ENCODE assay signal across 8 cellular contexts in the genomic region with DNA sequence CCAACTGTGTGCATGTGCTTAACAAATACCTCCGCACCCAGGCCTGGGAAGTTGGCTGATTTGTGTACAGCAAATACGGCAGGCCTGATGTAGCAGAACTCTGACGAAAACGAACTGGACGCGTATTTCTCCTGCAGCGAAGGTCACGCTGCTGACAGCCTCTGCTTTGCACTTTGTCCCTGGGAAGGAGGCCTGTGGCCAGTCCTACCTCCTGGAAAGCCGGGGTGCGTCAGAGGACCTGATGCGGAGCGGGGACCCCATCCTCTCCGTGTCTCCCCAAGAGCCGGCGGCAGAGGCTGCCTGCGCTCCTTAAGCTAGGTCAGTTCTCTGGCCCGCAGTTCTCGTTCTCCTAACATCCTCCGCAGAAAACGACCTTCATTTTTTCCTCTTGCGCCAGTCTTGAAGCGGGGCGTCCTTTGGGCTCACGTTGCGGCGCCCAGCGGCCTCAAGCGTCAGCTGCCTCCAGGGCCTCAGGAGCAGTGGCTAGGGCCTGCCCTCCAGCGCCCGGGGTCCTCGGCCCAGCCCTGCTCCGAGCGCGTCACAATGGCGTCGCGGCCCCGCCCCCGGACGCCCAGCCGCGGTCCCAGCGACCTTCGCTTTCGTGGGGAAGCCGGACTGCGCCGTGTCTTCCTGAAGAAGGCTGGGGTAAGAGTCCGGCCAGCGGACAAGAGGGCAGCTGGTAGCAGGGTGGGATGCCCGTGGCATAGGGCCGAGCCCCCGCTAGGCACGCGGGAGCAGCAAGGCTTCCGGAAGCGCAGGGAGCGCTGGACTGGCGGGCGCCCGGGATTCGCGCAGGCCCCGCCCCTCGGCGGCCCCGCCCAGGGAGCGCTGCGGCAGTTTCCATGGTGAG. TPM values are rescaled to one million over a fixed set of nuclear protein-coding genes. Genes with fewer than 3 reads are reported as not detected.
A peak's percentile ranks its signal among the peaks of the same experiment; 100 is the strongest.
DNase-seq lines count a peak whose midpoint lies in the region; ATAC-seq and TF ChIP-seq lines count a peak whose summit lies in the region.

ZNF487 (plus strand) TSS at position 821 of the 850 bp plus-strand sequence. CDS start 38,703 bp downstream, outside the sequence.

- peak within 1 kb of the TSS; percentile 93 for H3K9ac ChIP-seq in OCI-LY3 (ENCODE audit: low read length)
- peak within 1 kb of the TSS; percentile 99 to 100 for H3K9ac ChIP-seq in mucosa of rectum (ENCODE audit: low read depth in 1 of 2, low read length in 2 of 2)

- in situ Hi-C loops in Caki2 (cut with HindIII; ENCODE audit: low pct_unique_long_range_greater_than_20kb, low sequenced_read_pairs): no loop called here

- H3K4me3 ChIP-seq in OCI-LY3 (ENCODE audit: low read length) (peak within 1 kb of the TSS; percentile 100), epithelial cell of proximal tubule (ENCODE audit: low read depth, low read length) (peak within 1 kb of the TSS; percentile 74), mucosa of rectum (ENCODE audit: low read length in 2 of 2) (peak within 1 kb of the TSS; percentile 90 to 98)

- H3K4me1 ChIP-seq in OCI-LY3 (ENCODE audit: low read length) (no peaks in the 10 kb centered on the region), mucosa of rectum (ENCODE audit: control insufficient read depth in 2 of 2, insufficient read depth in 2 of 2, low read length in 2 of 2) (peaks cover 0 to 6% of the 10 kb centered on the region in 2 donors)

- TF ChIP-seq CTCF in OCI-LY3 (IDR thresholded peaks at IDR 0.05; ENCODE audit: low read depth, low read length) (peak; percentile 24), epithelial cell of proximal tubule (conservative IDR thresholded peaks at IDR 0.05; ENCODE audit: low read depth, low read length) (no peak)

- H3K4me2 ChIP-seq in OCI-LY3 (ENCODE audit: low read length): peak within 1 kb of the TSS; percentile 91

- no peaks in the 10 kb centered on the region for H3K36me3 ChIP-seq in OCI-LY3 (replicated peaks; ENCODE audit: low read depth, low read length)
- no peaks in the 10 kb centered on the region for H3K36me3 ChIP-seq in mucosa of rectum (ENCODE audit: control insufficient read depth in 2 of 2, insufficient read depth in 2 of 2, low read length in 2 of 2)

- H2AFZ ChIP-seq in OCI-LY3 (ENCODE audit: low read depth, low read length): peak within 1 kb of the TSS; percentile 99

- peak; percentile 93 for DNase-seq in Caki2 (ENCODE audit: low read depth)
- DNase-seq in HK-2 (ENCODE audit: unreplicated experiment): peak; percentile 94
- DNase-seq in activated T-cell treated with anti-CD3 and anti-CD28 coated beads, Interleukin-2, amount 50 U/mL, for 1 hour: peak; percentile 94
- DNase-seq in epithelial cell of proximal tubule (ENCODE audit: low read depth): peak; percentile 20
- DNase-seq in stimulated activated CD8-positive, alpha-beta memory T cell treated with anti-CD3 and anti-CD28 coated beads, Interleukin-4, amount 100 ng/mL, for 4 hours (ENCODE audit: low read depth in 2 of 2, low spot score in 1 of 2): peak; percentile 56 to 71

- H3K79me2 ChIP-seq in OCI-LY3 (ENCODE audit: low read length): peaks cover 5% of the 10 kb centered on the region; the same call in 1 of the 2 replicates

- peak within 1 kb of the TSS; percentile 59 for H3K27ac ChIP-seq in OCI-LY3 (ENCODE audit: low read length)
- peak within 1 kb of the TSS; percentile 98 to 99 for H3K27ac ChIP-seq in mucosa of rectum (ENCODE audit: low read depth in 2 of 2, low read length in 2 of 2)

- no peaks in the 10 kb centered on the region for H4K20me1 ChIP-seq in OCI-LY3 (ENCODE audit: insufficient read depth, low read length)

- no peaks in the 10 kb centered on the region for H3K9me3 ChIP-seq in OCI-LY3 (ENCODE audit: insufficient read depth, low read length)
- H3K9me3 ChIP-seq in mucosa of rectum (ENCODE audit: control insufficient read depth in 2 of 2, low read length in 2 of 2): no peaks in the 10 kb centered on the region

- peak; percentile 96 for ATAC-seq in GM19463 (IDR thresholded peaks at IDR 0.05; ENCODE audit: unreplicated experiment)

- no peaks in the 10 kb centered on the region for H3K27me3 ChIP-seq in OCI-LY3 (ENCODE audit: low read depth, low read length)
- H3K27me3 ChIP-seq in mucosa of rectum (ENCODE audit: control insufficient read depth in 2 of 2, insufficient read depth in 2 of 2, low read length in 2 of 2): no peaks in the 10 kb centered on the region

RNA-seq across cellular contexts. Expression of gene ZNF487, which starts in this region (rescaled TPM):
- 6.0 and 7.1 TPM in 2 replicates for total RNA-seq in Caki2 (2014; rRNA removed; shearing (Covaris generic); ENCODE audit: low replicate concordance)
- total RNA-seq in epithelial cell of proximal tubule: 0.81 and 2.2 TPM in 2 replicates

Comparison
In these comparisons a context has a peak if more than half of its experiments do, and no peak if none do; other contexts are left out.
1. Peak in every context shown above with its lines: DNase-seq, ATAC-seq, H3K4me3 ChIP-seq and H3K27ac ChIP-seq.
2. DNase-seq: peak in every context shown above with its lines; median percentile 94 in HK-2; 94 in activated T-cell treated with anti-CD3 and anti-CD28 coated beads, Interleukin-2, amount 50 U/mL, for 1 hour; 93 in Caki2; 64 in stimulated activated CD8-positive, alpha-beta memory T cell treated with anti-CD3 and anti-CD28 coated beads, Interleukin-4, amount 100 ng/mL, for 4 hours; 20 in epithelial cell of proximal tubule.